In the genomic region with DNA sequence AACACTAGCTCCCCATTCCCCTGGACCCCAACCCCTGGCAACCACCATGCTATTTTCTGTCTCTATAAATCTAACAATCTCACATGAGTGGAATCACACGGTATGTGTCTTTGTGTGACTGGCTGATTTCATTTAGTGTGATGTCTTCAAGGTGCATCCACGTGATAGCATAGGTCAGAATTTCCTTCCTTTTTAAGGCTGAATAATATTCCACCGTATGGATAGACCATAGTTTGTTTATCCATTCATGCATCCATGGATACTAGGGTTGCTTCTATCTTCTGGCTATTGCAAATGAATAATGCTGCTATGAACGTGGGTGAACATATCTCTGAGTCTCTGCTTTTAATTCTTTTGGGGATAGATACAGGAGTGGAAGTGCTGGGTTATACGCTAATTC, we compare ENCODE assay signal across 27 cellular contexts. TPM values are rescaled to one million over a fixed set of nuclear protein-coding genes. Genes with fewer than 3 reads are reported as not detected.
"Had no signal": no experiment of that assay in that cellular context is flagged by ENCODE, and none has a peak within 500 bp of the region (broad histone marks: within the 10 kb centered on the region; RNA-seq: fewer than 3 reads in every experiment).

No MANE protein-coding gene starts in this region.

- H3K4me3 ChIP-seq: body of pancreas, cardiac muscle cell, heart left ventricle, right lobe of liver, skin epidermis, stomach, suprapubic skin, transverse colon had no signal

- H3K9me3 ChIP-seq: body of pancreas, heart left ventricle, right lobe of liver, stomach, suprapubic skin, transverse colon had no signal

- H3K27me3 Mint-ChIP-seq: activated CD4-positive, alpha-beta T cell treated with anti-CD3 and anti-CD28 coated beads, Interleukin-2, amount 10 ng/mL, durations not matched to agents 24 days and 14 days had no signal

- ATAC-seq: body of pancreas, heart left ventricle, left cardiac atrium, right lobe of liver had no signal

- H3K27ac Mint-ChIP-seq: activated CD4-positive, alpha-beta memory T cell treated with anti-CD3 and anti-CD28 coated beads, Interleukin-2, amount 10 ng/mL, durations not matched to agents 7 days and 5 days; activated CD8-positive, alpha-beta memory T cell treated with anti-CD3 and anti-CD28 coated beads, Interleukin-2, amount 10 ng/mL, durations not matched to agents 7 days and 5 days; stimulated activated memory B cell treated with anti-CD40 and anti-IgM and Interleukin-4, amounts not matched to agents 10 μg/mL and 1 μg/mL and 100 μg/mL, for 72 hours; T-helper 2 cell treated with Interferon-gamma antibody and Interleukin-4, amounts not matched to agents 5 μg/mL and 100 μg/mL, for 36 hours had no signal

- H3K36me3 ChIP-seq: cardiac muscle cell, heart left ventricle, right lobe of liver, stomach, suprapubic skin, transverse colon had no signal

- H3K36me3 Mint-ChIP-seq: activated CD8-positive, alpha-beta memory T cell treated with anti-CD3 and anti-CD28 coated beads, Interleukin-2, amount 10 ng/mL, durations not matched to agents 7 days and 5 days; stimulated activated memory B cell treated with anti-CD40 and anti-IgM and Interleukin-4, amounts not matched to agents 10 μg/mL and 1 μg/mL and 100 μg/mL, for 72 hours had no signal

- H3K27me3 ChIP-seq: body of pancreas, cardiac muscle cell, right lobe of liver had no signal

- H3K27ac ChIP-seq: body of pancreas, cardiac muscle cell, epithelial cell of prostate, heart left ventricle, right lobe of liver, skin epidermis, stomach, suprapubic skin, transverse colon, VCaP had no signal

- DNase-seq: activated CD4-positive, alpha-beta memory T cell treated with anti-CD3 and anti-CD28 coated beads, Interleukin-2, amount 10 ng/mL, durations not matched to agents 7 days and 5 days; activated CD4-positive, alpha-beta T cell treated with anti-CD3 and anti-CD28 coated beads, Interleukin-2, amount 10 ng/mL, durations not matched to agents 24 days and 14 days; activated CD8-positive, alpha-beta memory T cell treated with anti-CD3 and anti-CD28 coated beads, Interleukin-2, amount 10 ng/mL, durations not matched to agents 7 days and 5 days; activated T-cell treated with anti-CD3 and anti-CD28 coated beads for 4 hours; anterior cingulate cortex; body of pancreas; cortex of kidney; heart left ventricle; islet precursor cell; left cardiac atrium; midbrain; posterior cingulate gyrus; right lobe of liver; stimulated activated CD4-positive, alpha-beta T cell treated with anti-CD3 and anti-CD28 coated beads, Interleukin-2, amount 100 ng/mL, for 24 hours; stomach; transverse colon had no signal

- H3K4me3 Mint-ChIP-seq: activated CD4-positive, alpha-beta memory T cell treated with anti-CD3 and anti-CD28 coated beads, Interleukin-2, amount 10 ng/mL, durations not matched to agents 7 days and 5 days; activated CD4-positive, alpha-beta T cell treated with anti-CD3 and anti-CD28 coated beads, Interleukin-2, amount 10 ng/mL, durations not matched to agents 24 days and 14 days; activated CD8-positive, alpha-beta memory T cell treated with anti-CD3 and anti-CD28 coated beads, Interleukin-2, amount 10 ng/mL, durations not matched to agents 7 days and 5 days; neural crest cell; stimulated activated memory B cell treated with anti-CD40 and anti-IgM and Interleukin-4, amounts not matched to agents 10 μg/mL and 1 μg/mL and 100 μg/mL, for 72 hours; T-helper 2 cell treated with Interferon-gamma antibody and Interleukin-4, amounts not matched to agents 5 μg/mL and 100 μg/mL, for 36 hours had no signal

- H3K9me3 Mint-ChIP-seq: activated CD4-positive, alpha-beta memory T cell treated with anti-CD3 and anti-CD28 coated beads, Interleukin-2, amount 10 ng/mL, durations not matched to agents 7 days and 5 days; activated CD4-positive, alpha-beta T cell treated with anti-CD3 and anti-CD28 coated beads, Interleukin-2, amount 10 ng/mL, durations not matched to agents 24 days and 14 days; neural crest cell; stimulated activated memory B cell treated with anti-CD40 and anti-IgM and Interleukin-4, amounts not matched to agents 10 μg/mL and 1 μg/mL and 100 μg/mL, for 72 hours; T-helper 2 cell treated with Interferon-gamma antibody and Interleukin-4, amounts not matched to agents 5 μg/mL and 100 μg/mL, for 36 hours had no signal

RNA-seq across cellular contexts. Expression of gene TMEM235, which starts 43.9 kb away (rescaled TPM):
- total RNA-seq: activated CD4-positive, alpha-beta memory T cell treated with anti-CD3 and anti-CD28 coated beads, Interleukin-2, amount 10 ng/mL, durations not matched to agents 7 days and 5 days; activated CD4-positive, alpha-beta T cell treated with anti-CD3 and anti-CD28 coated beads, Interleukin-2, amount 10 ng/mL, durations not matched to agents 24 days and 14 days; activated CD8-positive, alpha-beta memory T cell treated with anti-CD3 and anti-CD28 coated beads, Interleukin-2, amount 10 ng/mL, durations not matched to agents 7 days and 5 days; body of pancreas; fibroblast of villous mesenchyme; heart left ventricle; left cardiac atrium; liver; neural crest cell; omental fat pad; right lobe of liver; stomach; suprapubic skin; transverse colon had no signal
